Comparison of ENCODE assay signal across 13 cellular contexts in the genomic region with DNA sequence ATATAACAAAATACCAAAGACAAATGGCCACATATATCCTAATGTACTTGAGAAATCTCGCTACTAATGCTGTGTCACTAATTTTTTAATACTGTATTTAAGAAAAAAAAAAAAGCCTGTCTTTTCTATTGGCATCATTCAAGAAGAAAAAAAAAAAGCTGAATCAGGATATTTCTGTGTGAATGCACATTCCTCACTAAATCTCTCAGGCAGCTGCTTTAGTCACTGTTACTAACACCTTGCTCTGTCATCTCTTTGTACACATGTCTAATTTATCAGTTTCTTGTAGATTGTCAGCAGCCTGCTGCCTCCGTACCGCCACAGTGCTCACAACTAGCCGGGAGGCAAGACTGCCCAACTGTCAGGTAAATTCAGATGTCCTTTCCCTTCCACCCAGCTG. TPM values are rescaled to one million over a fixed set of nuclear protein-coding genes. Genes with fewer than 3 reads are reported as not detected.
A peak's percentile ranks its signal among the peaks of the same experiment; 100 is the strongest.
DNase-seq lines count a peak whose midpoint lies in the region; ATAC-seq and TF ChIP-seq lines count a peak whose summit lies in the region.
"Had no signal": no experiment of that assay in that cellular context is flagged by ENCODE, and none has a peak within 500 bp of the region (broad histone marks: within the 10 kb centered on the region; RNA-seq: fewer than 3 reads in every experiment).

No MANE protein-coding gene starts in this region.

- WGBS in IMR-90 (ENCODE audit: extremely low coverage in 2 of 2, insufficient read length in 1 of 2), 2 experiments = 80% methylated on average over 1 of the region's 4 CpGs; no CpG with 5 or more reads in 1 of the 2 experiments

- H3K79me1 ChIP-seq in IMR-90 (ENCODE audit: low read depth in 1 of 2, low read length in 2 of 2) = no peaks in the 10 kb centered on the region

- H3K56ac ChIP-seq in IMR-90 (ENCODE audit: extremely low read depth, insufficient read depth, low read length) = no peak overlapping the region

- intact Hi-C loops in IMR-90 (cut with micrococcal nuclease) = loop anchor here (10.0 kb wide), 1 partner anchor 357 kb away; no protein-coding TSS in a partner anchor
- intact Hi-C loops in mucosa of descending colon (cut with DNase I, micrococcal nuclease) = loop anchor here in 1 of 2 donors (10.0 kb wide), 1 partner anchor 287 kb away; no protein-coding TSS in a partner anchor

- in situ Hi-C loops in IMR-90 (cut with MboI; ENCODE audit: low sequenced_read_pairs) = loop anchor here (25.0 kb wide), 1 partner anchor 1645 kb away; the partner anchor contains the start of gene ALG10

- no peak overlapping the region for H3K9ac ChIP-seq in IMR-90 (ENCODE audit: low read depth, low read length)

- H3K4me2 ChIP-seq in IMR-90 (ENCODE audit: low read depth, low read length) = no peak overlapping the region

- no peak overlapping the region for H3K4me3 ChIP-seq in IMR-90 (ENCODE audit: insufficient read depth, low read depth, low read length)
- H3K4me3 ChIP-seq in mucosa of descending colon = no peak overlapping the region

- no peak overlapping the region for H2AFZ ChIP-seq in IMR-90 (replicated peaks; ENCODE audit: low read length, poor library complexity)

- H3K36me3 Mint-ChIP-seq in WTC11 (peaks cover 7% of the 10 kb centered on the region; the same call in 1 of the 2 replicates), glutamatergic neuron (ENCODE audit: unreplicated experiment) (no peaks in the 10 kb centered on the region), progenitor cell of endocrine pancreas (ENCODE audit: insufficient read depth) (no peaks in the 10 kb centered on the region)
- H3K36me3 Mint-ChIP-seq: CD4-positive, alpha-beta memory T cell had no signal

- no peak for DNase-seq in IMR-90
- DNase-seq in WTC11 (ENCODE audit: low spot score) = no peak
- DNase-seq in glutamatergic neuron = no peak
- DNase-seq in progenitor cell of endocrine pancreas (ENCODE audit: low spot score, unreplicated experiment) = no peak
- no peak for DNase-seq in mucosa of descending colon
- DNase-seq in NCI-H69 (lab: John Stamatoyannopoulos, UW) = no peak
- no peak for DNase-seq in SKM-1 treated with dmso at 0.1 percent for 144 hours (lab: John Stamatoyannopoulos, UW; ENCODE audit: unreplicated experiment)
- DNase-seq: BE2C; CD4-positive, alpha-beta memory T cell; DND-41; GDM1; NCI-H1694; SIG-M5 had no signal

- peaks cover 5% of the 10 kb centered on the region; the same call in 1 of the 2 replicates for H3K36me3 ChIP-seq in IMR-90 (ENCODE audit: control insufficient read depth, insufficient read depth, low read length)
- H3K36me3 ChIP-seq in mucosa of descending colon (ENCODE audit: low read depth) = no peaks in the 10 kb centered on the region
- H3K36me3 ChIP-seq: BE2C had no signal

- no peak for TF ChIP-seq RAD21 in IMR-90 (IDR thresholded peaks at IDR 0.05; ENCODE audit: low read length)

- H2AK5ac ChIP-seq in IMR-90 (ENCODE audit: low read depth, low read length) = no peak overlapping the region

- no peaks in the 10 kb centered on the region for H3K9me3 ChIP-seq in IMR-90 (ENCODE audit: control insufficient read depth, insufficient read depth, low read length)
- no peaks in the 10 kb centered on the region for H3K9me3 ChIP-seq in mucosa of descending colon
- H3K9me3 ChIP-seq: BE2C had no signal

- CTCF ChIA-PET in IMR-90 (lab: Yijun Ruan, JAX) = interaction anchor here (0.7 kb wide), 1 partner anchor 90 kb away, joined by 4 read pairs; no protein-coding TSS in a partner anchor
- CTCF ChIA-PET in WTC11 (lab: Charles Lee) = interaction anchor here (0.5 to 2.0 kb wide), 4 partner anchors 32 to 714 kb away, joined by 3 to 8 read pairs (median 4); no protein-coding TSS in a partner anchor

- ATAC-seq in IMR-90 (ENCODE audit: low read depth) (no peak), WTC11 (no peak), mucosa of descending colon (no peak)

- H3K27me3 Mint-ChIP-seq in WTC11 (ENCODE audit: low read depth) (no peaks in the 10 kb centered on the region), glutamatergic neuron (ENCODE audit: unreplicated experiment) (peaks cover 2% of the 10 kb centered on the region), progenitor cell of endocrine pancreas (no peaks in the 10 kb centered on the region)
- H3K27me3 Mint-ChIP-seq: CD4-positive, alpha-beta memory T cell had no signal

- H3K23ac ChIP-seq in IMR-90 (ENCODE audit: low read depth, low read length) = no peak overlapping the region

- no peak overlapping the region for H2AK9ac ChIP-seq in IMR-90 (replicated peaks; ENCODE audit: low read depth, low read length, poor library complexity)

- dilution Hi-C loops in IMR-90 (cut with HindIII; ENCODE audit: low sequenced_read_pairs, unreplicated experiment) = no loop called here

- no peaks in the 10 kb centered on the region for H4K20me1 ChIP-seq in IMR-90 (ENCODE audit: insufficient read depth, low read length)

- H2BK5ac ChIP-seq in IMR-90 (ENCODE audit: low read depth, low read length, poor library complexity, severe bottlenecking) = no peak overlapping the region

- no peak overlapping the region for H3K18ac ChIP-seq in IMR-90 (ENCODE audit: low read depth, low read length)

- no peak overlapping the region for H3K14ac ChIP-seq in IMR-90 (replicated peaks; ENCODE audit: low read depth, low read length)

- H3K27ac Mint-ChIP-seq in WTC11 = 0 out of 2 replicates have a peak overlapping the region, but pooled peaks have one; percentile 92
- H3K27ac Mint-ChIP-seq in glutamatergic neuron (ENCODE audit: unreplicated experiment) = no peak overlapping the region
- peak overlapping the region; percentile 19 for H3K27ac Mint-ChIP-seq in progenitor cell of endocrine pancreas
- H3K27ac Mint-ChIP-seq: CD4-positive, alpha-beta memory T cell had no signal

- H2BK120ac ChIP-seq in IMR-90 (ENCODE audit: low read depth, low read length) = no peak overlapping the region

- no TSS peak for BruUV-seq in IMR-90 (replicated peaks; lab: Mats Ljungman, UMichigan)

- no peak overlapping the region for H4K5ac ChIP-seq in IMR-90 (ENCODE audit: low read depth, low read length)

- no peak overlapping the region for H2BK15ac ChIP-seq in IMR-90 (ENCODE audit: low read depth, low read length)

- H3K4me1 Mint-ChIP-seq in WTC11 = peaks cover 33% of the 10 kb centered on the region
- peaks cover 4% of the 10 kb centered on the region for H3K4me1 Mint-ChIP-seq in glutamatergic neuron (ENCODE audit: low read depth, unreplicated experiment)
- H3K4me1 Mint-ChIP-seq in progenitor cell of endocrine pancreas (ENCODE audit: low read depth) = peaks cover 23% of the 10 kb centered on the region
- H3K4me1 Mint-ChIP-seq: CD4-positive, alpha-beta memory T cell had no signal

- no peaks in the 10 kb centered on the region for H3K27me3 ChIP-seq in IMR-90 (ENCODE audit: control insufficient read depth, insufficient read depth, low read length)
- H3K27me3 ChIP-seq: BE2C had no signal

- POLR2A ChIA-PET in IMR-90 (lab: Charles Lee; ENCODE audit: unreplicated experiment) (interaction anchor here (0.6 kb wide), 1 partner anchor 1031 kb away, joined by 3 read pairs; no protein-coding TSS in a partner anchor), WTC11 (lab: Charles Lee) (no interaction called here)

- TF ChIP-seq CTCF in IMR-90 (conservative IDR thresholded peaks at IDR 0.05; ENCODE audit: low read depth, low read length) = no peak
- no peak for TF ChIP-seq CTCF in WTC11 (IDR thresholded peaks at IDR 0.05)
- TF ChIP-seq CTCF in glutamatergic neuron (IDR thresholded peaks at IDR 0.05; ENCODE audit: partially characterized antibody, unreplicated experiment) = no peak
- no peak for TF ChIP-seq CTCF in progenitor cell of endocrine pancreas (IDR thresholded peaks at IDR 0.05; ENCODE audit: unreplicated experiment)
- TF ChIP-seq CTCF in mucosa of descending colon (IDR thresholded peaks at IDR 0.05) = no peak

- no peak overlapping the region for H4K91ac ChIP-seq in IMR-90 (ENCODE audit: insufficient read depth, low read depth, low read length)

- TF ChIP-seq POLR2A in IMR-90 (IDR thresholded peaks at IDR 0.05; ENCODE audit: low read depth, low read length) = no peak

- H3K27ac ChIP-seq in IMR-90 (ENCODE audit: insufficient read depth, low read length) = no peak overlapping the region

- H3K4me1 ChIP-seq in IMR-90 (ENCODE audit: control insufficient read depth, insufficient read depth, low read length) (no peaks in the 10 kb centered on the region), mucosa of descending colon (ENCODE audit: low read depth) (peaks cover 5% of the 10 kb centered on the region)
- H3K4me1 ChIP-seq: BE2C had no signal

- H3K9me3 Mint-ChIP-seq in WTC11 = no peaks in the 10 kb centered on the region
- H3K9me3 Mint-ChIP-seq in glutamatergic neuron (ENCODE audit: unreplicated experiment) = peaks cover 13% of the 10 kb centered on the region
- no peaks in the 10 kb centered on the region for H3K9me3 Mint-ChIP-seq in progenitor cell of endocrine pancreas (ENCODE audit: low read depth)
- H3K9me3 Mint-ChIP-seq: CD4-positive, alpha-beta memory T cell had no signal

- no peak overlapping the region for H4K8ac ChIP-seq in IMR-90 (ENCODE audit: low read depth in 2 of 2, low read length in 2 of 2)

- no peak overlapping the region for H3K4me3 Mint-ChIP-seq in WTC11
- peak overlapping the region; percentile 52 for H3K4me3 Mint-ChIP-seq in glutamatergic neuron (ENCODE audit: unreplicated experiment)
- H3K4me3 Mint-ChIP-seq in progenitor cell of endocrine pancreas (ENCODE audit: low read depth) = no peak overlapping the region
- H3K4me3 Mint-ChIP-seq: CD4-positive, alpha-beta memory T cell had no signal

- no peak overlapping the region for H2BK20ac ChIP-seq in IMR-90 (ENCODE audit: low read depth, low read length)

- H3K9me1 ChIP-seq in IMR-90 (ENCODE audit: insufficient read depth, low read length) = no peaks in the 10 kb centered on the region

- no peak overlapping the region for H3K4ac ChIP-seq in IMR-90 (ENCODE audit: low read depth, low read length)

TF ChIP-seq in IMR-90, 13 proteins besides CTCF, POLR2A, EP300 and RAD21:
- peak; percentile 70 for TF ChIP-seq MAFK (IDR thresholded peaks at IDR 0.05; ENCODE audit: low read depth, low read length)
- TF ChIP-seq MXI1 (IDR thresholded peaks at IDR 0.05; ENCODE audit: borderline replicate concordance, low read depth, low read length) = no peak

RNA-seq across cellular contexts. Expression of gene FGD4, which starts 32.0 kb away (rescaled TPM):
- total RNA-seq in IMR-90 (2012; rRNA removed) (8.8 and 10.3 TPM in 2 replicates), WTC11 (2021) (32.8 to 39.7 TPM (median 35.7 TPM) in 3 replicates), glutamatergic neuron (ENCODE audit: unreplicated experiment) (105 TPM), progenitor cell of endocrine pancreas (83.8 and 85.6 TPM in 2 replicates), mucosa of descending colon (10 to 100 TPM; 31.5 to 66.7 (median 51.7) TPM)
- polyA plus RNA-seq in IMR-90 (2012; rRNA removed) = 2.1 TPM in 2 replicates
- polyA plus RNA-seq in IMR-90 (2012; cell fraction: cytosol; rRNA removed) = 0.42 and 0.75 TPM in 2 replicates
- polyA plus RNA-seq in IMR-90 (2012; cell fraction: nucleus; rRNA removed; ENCODE audit: low replicate concordance) = 0.78 and 4.6 TPM in 2 replicates
